In the genomic region with DNA sequence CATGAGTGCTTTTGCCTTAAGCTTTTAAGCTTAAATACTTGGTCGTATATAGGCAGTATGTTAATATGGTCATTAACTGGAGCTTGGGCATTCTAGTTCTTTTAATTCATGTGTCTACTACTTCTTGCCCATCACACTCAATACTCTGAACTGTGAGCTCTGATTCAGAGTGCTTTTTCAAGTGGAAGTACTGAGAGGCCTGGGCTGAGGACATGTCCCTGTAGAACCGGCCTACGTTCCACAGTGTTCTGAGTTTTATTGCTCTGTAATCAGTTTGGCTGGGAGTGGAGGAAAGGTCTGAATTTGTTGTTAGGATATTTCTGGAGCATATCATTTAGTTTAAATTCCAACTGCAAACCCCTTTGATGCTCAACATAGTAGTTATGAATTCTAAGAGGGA, we compare ENCODE assay signal across 4 cellular contexts.
"Had no signal": no experiment of that assay in that cellular context is flagged by ENCODE, and none has a peak within 500 bp of the region (broad histone marks: within the 10 kb centered on the region; RNA-seq: fewer than 3 reads in every experiment).

No MANE protein-coding gene starts in this region.

- H3K4me2 ChIP-seq: GM23338 had no signal

- H2AFZ ChIP-seq: GM23338 had no signal

- H3K4me3 ChIP-seq: GM23338 had no signal

- ATAC-seq: GM23338 had no signal

- DNase-seq: H9, HCEC 1CT, IMR-90 had no signal
